ENCODE assay signal across 8 cellular contexts in genomic region chr5:60844429-60844890, GRCh38. TPM values are rescaled to one million over a fixed set of nuclear protein-coding genes. Genes with fewer than 3 reads are reported as not detected.
DNase-seq lines count a peak whose midpoint lies in the region; ATAC-seq lines count a peak whose summit lies in the region.

No MANE protein-coding gene starts in this region.

- no peak for DNase-seq in CD8-positive, alpha-beta memory T cell
- DNase-seq in cerebellar cortex (ENCODE audit: low spot score) (peak; percentile 64), naive B cell (no peak), NCI-H446 (lab: John Stamatoyannopoulos, UW) (no peak), NAMALWA (ENCODE audit: low spot score) (no peak), NCI-H82 treated with DMSO at 0.1 percent for 48 hours (lab: John Stamatoyannopoulos, UW; ENCODE audit: unreplicated experiment) (no peak)
- no peak for DNase-seq in central memory CD4-positive, alpha-beta T cell

- CTCF ChIA-PET in CD8-positive, alpha-beta memory T cell (lab: Charles Lee), result no interaction called here

- peaks cover 8 to 19% (median 11%) of the 10 kb centered on the region in 3 donors for H3K4me1 Mint-ChIP-seq in CD8-positive, alpha-beta memory T cell
- H3K4me1 Mint-ChIP-seq in IgD-negative memory B cell (peaks cover 5 to 10% (median 8%) of the 10 kb centered on the region in 3 donors), naive B cell (peaks cover 5 to 14% (median 8%) of the 10 kb centered on the region in 3 donors)

- POLR2A ChIA-PET in CD8-positive, alpha-beta memory T cell (lab: Charles Lee), result no interaction called here

- no peaks in the 10 kb centered on the region for H3K36me3 Mint-ChIP-seq in CD8-positive, alpha-beta memory T cell
- H3K36me3 Mint-ChIP-seq in IgD-negative memory B cell (peaks cover 1% of the 10 kb centered on the region), naive B cell (peaks cover 0 to 4% of the 10 kb centered on the region in 2 donors)

- ATAC-seq in naive B cell (ENCODE audit: low read depth in 2 of 2), result no peak

- no peak overlapping the region for H3K27ac Mint-ChIP-seq in CD8-positive, alpha-beta memory T cell
- H3K27ac Mint-ChIP-seq in IgD-negative memory B cell (no peak overlapping the region), naive B cell (no peak overlapping the region)

- H3K4me3 Mint-ChIP-seq in CD8-positive, alpha-beta memory T cell, result peak overlapping the region in 6 of 7 donors; percentile 54 to 73 (median 60)
- H3K4me3 Mint-ChIP-seq in IgD-negative memory B cell (peak overlapping the region; percentile 47 to 80 (median 78)), naive B cell (peak overlapping the region; percentile 45 to 82 (median 78))

- no peaks in the 10 kb centered on the region for H3K27me3 ChIP-seq in CD8-positive, alpha-beta memory T cell (ENCODE audit: insufficient read depth, low read length, poor library complexity, severe bottlenecking)

- H3K27ac ChIP-seq in CD8-positive, alpha-beta memory T cell (ENCODE audit: low read depth, low read length), result no peak overlapping the region

- peaks cover 41 to 60% of the 10 kb centered on the region in 2 donors for H3K27me3 Mint-ChIP-seq in CD8-positive, alpha-beta memory T cell
- H3K27me3 Mint-ChIP-seq in IgD-negative memory B cell (peaks cover 37% of the 10 kb centered on the region), naive B cell (peaks cover 50 to 58% (median 55%) of the 10 kb centered on the region in 3 donors)

- H3K36me3 ChIP-seq in CD8-positive, alpha-beta memory T cell (ENCODE audit: insufficient read depth, low read length), result no peaks in the 10 kb centered on the region

- no peaks in the 10 kb centered on the region for H3K9me3 ChIP-seq in CD8-positive, alpha-beta memory T cell (ENCODE audit: low read length)

- peaks cover 0 to 2% (median 0%) of the 10 kb centered on the region in 5 donors for H3K9me3 Mint-ChIP-seq in CD8-positive, alpha-beta memory T cell
- H3K9me3 Mint-ChIP-seq in IgD-negative memory B cell (no peaks in the 10 kb centered on the region), naive B cell (no peaks in the 10 kb centered on the region)

- H3K4me3 ChIP-seq in CD8-positive, alpha-beta memory T cell (ENCODE audit: low read length), result no peak overlapping the region

- H3K4me1 ChIP-seq in CD8-positive, alpha-beta memory T cell (ENCODE audit: insufficient read depth, low read length), result no peaks in the 10 kb centered on the region

RNA-seq across cellular contexts. Expression of gene ELOVL7, which starts 0.4 kb away (rescaled TPM):
- under 1 TPM; 0.11 to 0.18 TPM for total RNA-seq in CD8-positive, alpha-beta memory T cell
- not detected for polyA plus RNA-seq in CD8-positive, alpha-beta memory T cell
- 0.90 TPM for polyA plus RNA-seq in IgD-negative memory B cell
- polyA plus RNA-seq in naive B cell (ENCODE audit: low read depth in 6 of 6), result 1 to 10 TPM in 1 of 6 donors, under 1 TPM in 4, not detected in 1; 0.17 to 3.4 (median 0.69) TPM
